In the genomic region with DNA sequence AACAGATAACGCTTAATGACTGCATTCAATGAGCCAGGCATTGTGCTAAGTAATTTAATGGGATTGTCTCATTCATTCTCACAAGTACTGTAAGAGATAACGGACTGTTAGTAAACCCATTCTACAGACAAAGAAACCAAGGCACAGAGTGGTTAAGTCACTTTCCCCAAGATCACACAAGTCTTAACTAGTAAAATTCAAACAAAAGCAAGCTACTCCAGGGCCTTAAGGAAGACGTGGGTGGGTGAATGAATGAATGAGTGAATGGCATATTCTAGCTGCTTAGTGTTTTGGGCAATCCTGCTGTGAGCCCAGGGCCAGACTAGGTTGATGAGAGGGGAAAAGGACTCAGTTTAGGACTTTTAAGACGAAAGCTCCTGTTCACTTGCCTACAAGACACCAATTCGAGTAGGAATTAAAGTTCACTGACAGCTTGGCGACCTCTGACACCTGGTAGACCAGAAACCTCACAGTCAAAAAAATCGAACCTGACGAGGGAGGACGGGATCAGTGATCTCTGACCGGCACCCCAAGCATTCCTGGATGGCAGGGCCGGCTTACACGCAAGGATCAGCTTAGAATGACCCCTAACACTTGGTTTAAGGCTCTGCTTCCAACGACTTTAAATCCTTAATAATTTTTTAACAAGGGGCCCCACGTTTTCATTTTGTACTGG, we compare ENCODE assay signal across 8 cellular contexts. TPM values are rescaled to one million over a fixed set of nuclear protein-coding genes. Genes with fewer than 3 reads are reported as not detected.
DNase-seq lines count a peak whose midpoint lies in the region; ATAC-seq and TF ChIP-seq lines count a peak whose summit lies in the region.

No MANE protein-coding gene starts in this region.

- intact Hi-C loops in left cardiac atrium (cut with DNase I) (loop anchor here in 1 of 2 donors (10.0 kb wide), 1 partner anchor 404 kb away; no protein-coding TSS in a partner anchor), tibial artery (cut with DNase I; ENCODE audit: low total_unique reads) (no loop called here)

- H3K27ac ChIP-seq in cardiac muscle cell (peak overlapping the region; percentile 96), tibial artery (peak overlapping the region; percentile 88 to 89)

- H3K9me3 ChIP-seq in cardiac muscle cell (ENCODE audit: low read depth) (no peaks in the 10 kb centered on the region), tibial artery (no peaks in the 10 kb centered on the region)

- H3K27me3 ChIP-seq in cardiac muscle cell: no peaks in the 10 kb centered on the region
- no peaks in the 10 kb centered on the region for H3K27me3 ChIP-seq in tibial artery

- TF ChIP-seq CTCF in cardiac muscle cell (IDR thresholded peaks at IDR 0.05; ENCODE audit: low read depth, low read length) (no peak), tibial artery (IDR thresholded peaks at IDR 0.05) (no peak)

- peak overlapping the region; percentile 83 for H3K4me3 ChIP-seq in cardiac muscle cell
- H3K4me3 ChIP-seq in tibial artery: peak overlapping the region; percentile 80 to 88

- H3K9me3 Mint-ChIP-seq in activated naive CD4-positive, alpha-beta T cell treated with anti-CD3 and anti-CD28 coated beads, Interleukin-2, amount 50 U/mL, for 72 hours: no peaks in the 10 kb centered on the region

- H3K4me1 ChIP-seq in cardiac muscle cell (ENCODE audit: low read depth) (peaks cover 16% of the 10 kb centered on the region), tibial artery (peaks cover 0 to 35% (median 27%) of the 10 kb centered on the region in 4 donors)

- no peak for ATAC-seq in left cardiac atrium
- no peak for ATAC-seq in activated naive CD4-positive, alpha-beta T cell treated with anti-CD3 and anti-CD28 coated beads, Interleukin-2, amount 50 U/mL, for 72 hours

- peak overlapping the region; percentile 98 for H3K27ac Mint-ChIP-seq in activated naive CD4-positive, alpha-beta T cell treated with anti-CD3 and anti-CD28 coated beads, Interleukin-2, amount 50 U/mL, for 72 hours

- peaks cover under 1% of the 10 kb centered on the region for H3K36me3 ChIP-seq in cardiac muscle cell
- peaks cover under 1 to 9% (median 6%) of the 10 kb centered on the region in 3 donors for H3K36me3 ChIP-seq in tibial artery

- no peak for DNase-seq in cardiac muscle cell (ENCODE audit: low read depth in 1 of 2, low spot score in 1 of 2)
- no peak for DNase-seq in left cardiac atrium
- no peak for DNase-seq in activated naive CD4-positive, alpha-beta T cell treated with anti-CD3 and anti-CD28 coated beads, Interleukin-2, amount 50 U/mL, for 72 hours (ENCODE audit: low spot score in 2 of 2)
- DNase-seq in kidney tubule cell (ENCODE audit: low spot score): peak; percentile 11
- no peak for DNase-seq in tibial artery
- DNase-seq in DMS79 (lab: John Stamatoyannopoulos, UW): no peak
- DNase-seq in glomerular visceral epithelial cell (ENCODE audit: extremely low spot score): no peak
- no peak for DNase-seq in SHP77 treated with DMSO at 0.1 percent for 48 hours (lab: John Stamatoyannopoulos, UW)

- peaks cover 30 to 33% of the 10 kb centered on the region in 2 donors for H3K36me3 Mint-ChIP-seq in activated naive CD4-positive, alpha-beta T cell treated with anti-CD3 and anti-CD28 coated beads, Interleukin-2, amount 50 U/mL, for 72 hours

RNA-seq across cellular contexts. Expression of a gene that starts 0.6 kb away (rescaled TPM):
- total RNA-seq in cardiac muscle cell (26.6 and 37.0 TPM in 2 replicates), left cardiac atrium (10 to 100 TPM; 29.9 to 32.4 TPM)
- polyA plus RNA-seq in cardiac muscle cell: 25.0 and 33.3 TPM in 2 replicates
- 10 to 100 TPM; 42.2 to 44.4 TPM for total RNA-seq in activated naive CD4-positive, alpha-beta T cell treated with anti-CD3 and anti-CD28 coated beads, Interleukin-2, amount 50 U/mL, for 72 hours

RNA-seq across cellular contexts. Expression of a gene that starts 0.8 kb away (rescaled TPM):
- total RNA-seq in cardiac muscle cell (21.3 and 28.8 TPM in 2 replicates), left cardiac atrium (10 to 100 TPM; 11.8 to 21.3 TPM)
- 29.9 and 33.6 TPM in 2 replicates for polyA plus RNA-seq in cardiac muscle cell
- 10 to 100 TPM; 60.4 to 83.6 TPM for total RNA-seq in activated naive CD4-positive, alpha-beta T cell treated with anti-CD3 and anti-CD28 coated beads, Interleukin-2, amount 50 U/mL, for 72 hours

RNA-seq across cellular contexts. Expression of a gene that starts 37.8 kb away (rescaled TPM):
- total RNA-seq in cardiac muscle cell (1.4 and 2.2 TPM in 2 replicates), left cardiac atrium (under 1 TPM in 1 of 2 donors, not detected in 1; 0.12 TPM)
- polyA plus RNA-seq in cardiac muscle cell: 0.26 and 0.96 TPM in 2 replicates
- total RNA-seq in activated naive CD4-positive, alpha-beta T cell treated with anti-CD3 and anti-CD28 coated beads, Interleukin-2, amount 50 U/mL, for 72 hours: under 1 TPM; 0.68 to 0.93 TPM

RNA-seq across cellular contexts. Expression of a gene that starts 40.7 kb away (rescaled TPM):
- total RNA-seq in cardiac muscle cell: 105 and 206 TPM in 2 replicates
- polyA plus RNA-seq in cardiac muscle cell: 76.4 and 96.6 TPM in 2 replicates
- 10 to 100 TPM; 54.2 to 68.1 TPM for total RNA-seq in left cardiac atrium
- total RNA-seq in activated naive CD4-positive, alpha-beta T cell treated with anti-CD3 and anti-CD28 coated beads, Interleukin-2, amount 50 U/mL, for 72 hours: 100 to 1,000 TPM; 156 to 199 TPM
